16 cellular contexts compared by ENCODE assay signal in the genomic region with DNA sequence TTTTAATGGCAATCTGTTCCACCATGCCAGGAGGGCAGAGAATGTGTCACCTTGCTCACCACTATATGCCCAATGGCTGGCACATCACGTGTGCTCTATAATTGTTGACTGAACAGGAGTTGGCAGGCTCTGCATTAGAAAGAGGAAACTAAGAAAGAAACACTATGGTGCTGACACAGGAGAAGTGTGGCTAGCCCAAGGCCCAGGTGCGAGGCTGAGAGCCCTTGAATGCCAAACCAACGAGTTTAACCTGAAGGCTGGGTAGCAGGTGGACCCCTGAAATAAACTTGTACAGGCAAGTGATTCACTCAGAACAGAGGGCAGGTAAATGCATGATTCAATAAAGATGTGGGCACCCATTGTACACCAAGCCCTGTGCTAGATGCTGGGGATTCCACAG. TPM values are rescaled to one million over a fixed set of nuclear protein-coding genes. Genes with fewer than 3 reads are reported as not detected.
DNase-seq lines count a peak whose midpoint lies in the region; ATAC-seq and TF ChIP-seq lines count a peak whose summit lies in the region.
"Had no signal": no experiment of that assay in that cellular context is flagged by ENCODE, and none has a peak within 500 bp of the region (broad histone marks: within the 10 kb centered on the region; RNA-seq: fewer than 3 reads in every experiment).

No MANE protein-coding gene starts in this region.

- H3K4me3 ChIP-seq in OCI-LY3 (ENCODE audit: low read length) (0 out of 2 replicates have a peak overlapping the region, but pooled peaks have one; percentile 81), mucosa of descending colon (no peak overlapping the region)

- peaks cover 90% of the 10 kb centered on the region for H3K36me3 Mint-ChIP-seq in activated T-cell treated with anti-CD3 and anti-CD28 coated beads, Interleukin-2, amount 50 U/mL, for 24 hours (ENCODE audit: low read depth)
- peaks cover 24% of the 10 kb centered on the region for H3K36me3 Mint-ChIP-seq in central memory CD8-positive, alpha-beta T cell (ENCODE audit: insufficient read depth)
- H3K36me3 Mint-ChIP-seq in stimulated activated effector memory CD8-positive, alpha-beta T cell treated with anti-CD3 and anti-CD28 coated beads, Interleukin-12 subunit alpha, Interleukin-12 subunit beta, amount 100 ng/mL, for 72 hours: peaks cover 38% of the 10 kb centered on the region

- no peak overlapping the region for H2AFZ ChIP-seq in OCI-LY3 (ENCODE audit: low read depth, low read length)

- H3K9me3 ChIP-seq in OCI-LY3 (ENCODE audit: insufficient read depth, low read length) (no peaks in the 10 kb centered on the region), mucosa of descending colon (no peaks in the 10 kb centered on the region)
- H3K9me3 ChIP-seq: neutrophil had no signal

- H3K27me3 ChIP-seq in OCI-LY3 (ENCODE audit: low read depth, low read length): no peaks in the 10 kb centered on the region
- H3K27me3 ChIP-seq: foreskin keratinocyte, neutrophil had no signal

- TF ChIP-seq CTCF in OCI-LY3 (IDR thresholded peaks at IDR 0.05; ENCODE audit: low read depth, low read length) (no peak), mucosa of descending colon (IDR thresholded peaks at IDR 0.05) (no peak)

- H3K27ac ChIP-seq in OCI-LY3 (ENCODE audit: low read length): no peak overlapping the region
- H3K27ac ChIP-seq: foreskin keratinocyte, neutrophil had no signal

- H3K27ac Mint-ChIP-seq in activated T-cell treated with anti-CD3 and anti-CD28 coated beads, Interleukin-2, amount 50 U/mL, for 24 hours: peak overlapping the region; percentile 96
- H3K27ac Mint-ChIP-seq in central memory CD8-positive, alpha-beta T cell (ENCODE audit: low read depth): peak overlapping the region; percentile 47
- peak overlapping the region; percentile 97 for H3K27ac Mint-ChIP-seq in stimulated activated effector memory CD8-positive, alpha-beta T cell treated with anti-CD3 and anti-CD28 coated beads, Interleukin-12 subunit alpha, Interleukin-12 subunit beta, amount 100 ng/mL, for 72 hours

- peaks cover 10% of the 10 kb centered on the region; the same call in 1 of the 2 replicates for H4K20me1 ChIP-seq in OCI-LY3 (ENCODE audit: insufficient read depth, low read length)

- H3K36me3 ChIP-seq in OCI-LY3 (replicated peaks; ENCODE audit: low read depth, low read length) (peaks cover 57% of the 10 kb centered on the region), mucosa of descending colon (ENCODE audit: low read depth) (no peaks in the 10 kb centered on the region)

- H3K4me3 Mint-ChIP-seq in activated T-cell treated with anti-CD3 and anti-CD28 coated beads, Interleukin-2, amount 50 U/mL, for 24 hours: peak overlapping the region; percentile 97
- H3K4me3 Mint-ChIP-seq in central memory CD8-positive, alpha-beta T cell: peak overlapping the region; percentile 30
- H3K4me3 Mint-ChIP-seq in stimulated activated effector memory CD8-positive, alpha-beta T cell treated with anti-CD3 and anti-CD28 coated beads, Interleukin-12 subunit alpha, Interleukin-12 subunit beta, amount 100 ng/mL, for 72 hours: peak overlapping the region; percentile 97

- no peak overlapping the region for H3K9ac ChIP-seq in OCI-LY3 (ENCODE audit: low read length)

- intact Hi-C loops in mucosa of descending colon (cut with DNase I, micrococcal nuclease): no loop called here

- H3K4me1 Mint-ChIP-seq in activated T-cell treated with anti-CD3 and anti-CD28 coated beads, Interleukin-2, amount 50 U/mL, for 24 hours (ENCODE audit: low read depth): peaks cover 50% of the 10 kb centered on the region
- H3K4me1 Mint-ChIP-seq in central memory CD8-positive, alpha-beta T cell: peaks cover 55% of the 10 kb centered on the region
- peaks cover 55% of the 10 kb centered on the region for H3K4me1 Mint-ChIP-seq in stimulated activated effector memory CD8-positive, alpha-beta T cell treated with anti-CD3 and anti-CD28 coated beads, Interleukin-12 subunit alpha, Interleukin-12 subunit beta, amount 100 ng/mL, for 72 hours

- no peak for ATAC-seq in central memory CD8-positive, alpha-beta T cell (replicated peaks; ENCODE audit: extremely low read depth, poor library complexity, severe bottlenecking)
- no peak for ATAC-seq in stimulated activated effector memory CD8-positive, alpha-beta T cell treated with anti-CD3 and anti-CD28 coated beads, Interleukin-12 subunit alpha, Interleukin-12 subunit beta, amount 100 ng/mL, for 72 hours
- ATAC-seq in mucosa of descending colon: no peak
- ATAC-seq: foreskin keratinocyte had no signal

- peak overlapping the region; percentile 95 for H3K4me2 ChIP-seq in OCI-LY3 (ENCODE audit: low read length)

- H3K9me3 Mint-ChIP-seq in activated T-cell treated with anti-CD3 and anti-CD28 coated beads, Interleukin-2, amount 50 U/mL, for 24 hours: no peaks in the 10 kb centered on the region
- H3K9me3 Mint-ChIP-seq in central memory CD8-positive, alpha-beta T cell: no peaks in the 10 kb centered on the region
- H3K9me3 Mint-ChIP-seq in stimulated activated effector memory CD8-positive, alpha-beta T cell treated with anti-CD3 and anti-CD28 coated beads, Interleukin-12 subunit alpha, Interleukin-12 subunit beta, amount 100 ng/mL, for 72 hours: no peaks in the 10 kb centered on the region

- DNase-seq in activated T-cell treated with anti-CD3 and anti-CD28 coated beads, Interleukin-2, amount 50 U/mL, for 24 hours: no peak
- DNase-seq in activated T-cell treated with anti-CD3 and anti-CD28 coated beads, Interleukin-2, amount 50 U/mL, for 48 hours: no peak
- no peak for DNase-seq in central memory CD8-positive, alpha-beta T cell (ENCODE audit: low spot score in 2 of 2)
- DNase-seq in stimulated activated effector memory CD8-positive, alpha-beta T cell treated with anti-CD3 and anti-CD28 coated beads, Interleukin-12 subunit alpha, Interleukin-12 subunit beta, amount 100 ng/mL, for 72 hours (ENCODE audit: low spot score in 2 of 2): no peak
- DNase-seq in mucosa of descending colon (no peak), NCI-H1436 treated with DMSO at 0.1 percent for 48 hours (lab: John Stamatoyannopoulos, UW) (no peak), NCI-H526 treated with DMSO at 0.1 percent for 48 hours (lab: John Stamatoyannopoulos, UW) (no peak)
- DNase-seq: cortex of kidney, GF-D8, kidney glomerular epithelial cell, NCI-H1092, NCI-H510A, SIG-M5 had no signal

- no peaks in the 10 kb centered on the region for H3K27me3 Mint-ChIP-seq in activated T-cell treated with anti-CD3 and anti-CD28 coated beads, Interleukin-2, amount 50 U/mL, for 24 hours
- H3K27me3 Mint-ChIP-seq in central memory CD8-positive, alpha-beta T cell: no peaks in the 10 kb centered on the region

- peaks cover 96% of the 10 kb centered on the region for H3K79me2 ChIP-seq in OCI-LY3 (ENCODE audit: low read length)

- H3K4me1 ChIP-seq in OCI-LY3 (ENCODE audit: low read length) (peaks cover 25% of the 10 kb centered on the region), mucosa of descending colon (ENCODE audit: low read depth) (peaks cover 20% of the 10 kb centered on the region)

RNA-seq across cellular contexts. Expression of gene CHCHD4, which starts 2.4 kb away (rescaled TPM):
- total RNA-seq in mucosa of descending colon: 10 to 100 TPM; 15.1 to 32.6 (median 15.2) TPM

RNA-seq across cellular contexts. Expression of gene TMEM43, which starts 2.6 kb away (rescaled TPM):
- 10 to 100 TPM; 23.1 to 50.4 (median 31.3) TPM for total RNA-seq in mucosa of descending colon

RNA-seq across cellular contexts. Expression of gene XPC, which starts 56.1 kb away (rescaled TPM):
- total RNA-seq in mucosa of descending colon: 10 to 100 TPM; 22.4 to 30.6 (median 26.9) TPM

RNA-seq across cellular contexts. Expression of gene LSM3, which starts 56.3 kb away (rescaled TPM):
- total RNA-seq in mucosa of descending colon: 10 to 100 TPM in 1 of 3 donors, 1 to 10 TPM in 2; 8.3 to 13.1 (median 9.8) TPM

Comparison
In these comparisons a context has a peak if more than half of its experiments do, and no peak if none do; other contexts are left out.
1. H3K27ac Mint-ChIP-seq: peak in every context shown above with its lines; median percentile 97 in stimulated activated effector memory CD8-positive, alpha-beta T cell treated with anti-CD3 and anti-CD28 coated beads, Interleukin-12 subunit alpha, Interleukin-12 subunit beta, amount 100 ng/mL, for 72 hours; 96 in activated T-cell treated with anti-CD3 and anti-CD28 coated beads, Interleukin-2, amount 50 U/mL, for 24 hours; 47 in central memory CD8-positive, alpha-beta T cell.
2. H3K4me3 Mint-ChIP-seq: peak in every context shown above with its lines; median percentile 97 in activated T-cell treated with anti-CD3 and anti-CD28 coated beads, Interleukin-2, amount 50 U/mL, for 24 hours; 97 in stimulated activated effector memory CD8-positive, alpha-beta T cell treated with anti-CD3 and anti-CD28 coated beads, Interleukin-12 subunit alpha, Interleukin-12 subunit beta, amount 100 ng/mL, for 72 hours; 30 in central memory CD8-positive, alpha-beta T cell.